9 cellular contexts compared by ENCODE assay signal in the genomic region with DNA sequence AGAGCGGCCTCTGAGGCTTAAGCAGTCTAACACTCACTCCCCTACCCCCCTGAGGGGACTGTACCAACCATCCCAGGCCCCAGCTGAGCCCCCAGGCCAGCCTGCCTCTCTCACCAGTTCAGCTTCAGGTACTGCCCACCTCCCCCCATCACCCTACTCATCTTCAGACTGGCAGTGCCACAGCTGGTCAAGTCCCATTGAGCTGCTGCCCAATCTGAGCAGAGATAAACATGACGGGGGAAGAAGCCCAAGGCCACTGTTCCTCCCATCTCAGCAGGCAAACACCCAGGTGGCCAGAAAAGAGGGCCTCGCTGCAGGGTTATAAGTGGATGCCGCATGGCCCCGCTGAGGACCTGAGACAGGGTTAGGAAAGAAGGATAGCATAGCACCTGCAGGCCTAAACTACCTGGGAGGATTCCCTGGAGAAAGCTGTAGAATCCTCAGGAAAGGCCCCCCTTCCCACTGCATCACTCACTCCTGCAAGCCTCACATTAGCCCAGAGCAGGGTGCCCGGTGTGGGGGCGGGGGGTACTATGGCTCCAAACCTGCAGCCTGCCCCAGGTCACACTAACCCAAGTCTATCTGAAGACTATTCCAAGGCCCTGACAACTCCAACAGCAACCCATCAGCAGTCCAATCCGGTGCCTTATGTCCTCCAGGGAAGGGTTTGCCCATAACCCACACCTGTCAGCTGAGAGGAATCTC. TPM values are rescaled to one million over a fixed set of nuclear protein-coding genes. Genes with fewer than 3 reads are reported as not detected.
DNase-seq lines count a peak whose midpoint lies in the region; ATAC-seq, FAIRE-seq and TF ChIP-seq lines count a peak whose summit lies in the region.
"Had no signal": no experiment of that assay in that cellular context is flagged by ENCODE, and none has a peak within 500 bp of the region (broad histone marks: within the 10 kb centered on the region; RNA-seq: fewer than 3 reads in every experiment).

No MANE protein-coding gene starts in this region.

- H3K9me3 Mint-ChIP-seq in endodermal cell, result no peaks in the 10 kb centered on the region

- H3K4me3 Mint-ChIP-seq in endodermal cell, result no peak overlapping the region

- DNase-seq in NCI-H69 (lab: John Stamatoyannopoulos, UW), result peak; percentile 71
- no peak for DNase-seq in epithelial cell of esophagus (ENCODE audit: low read depth)
- DNase-seq in pancreas, result no peak
- no peak for DNase-seq in endodermal cell
- no peak for DNase-seq in NCI-H187 treated with DMSO at 0.1 percent for 48 hours (lab: John Stamatoyannopoulos, UW)
- DNase-seq in activated CD8-positive, alpha-beta memory T cell treated with anti-CD3 and anti-CD28 coated beads for 24 hours, result no peak
- DNase-seq: NK-92 treated with Interleukin-12 subunit alpha and Interleukin-12 subunit beta, amount 100 ng/mL, for 24 hours had no signal

- H3K27me3 ChIP-seq in pancreas (no peaks in the 10 kb centered on the region), endodermal cell (ENCODE audit: control insufficient read depth, insufficient read depth, low read length, poor library complexity, severe bottlenecking) (no peaks in the 10 kb centered on the region)

- no peak for FAIRE-seq in pancreas (lab: Jason Lieb, UNC)

- H3K27me3 Mint-ChIP-seq in endodermal cell (ENCODE audit: insufficient read depth), result no peaks in the 10 kb centered on the region

- no peaks in the 10 kb centered on the region for H3K36me3 Mint-ChIP-seq in endodermal cell (ENCODE audit: low read depth)

- no peak overlapping the region for H3K27ac Mint-ChIP-seq in endodermal cell

- ATAC-seq in pancreas (no peak), GM21390 (IDR thresholded peaks at IDR 0.05; ENCODE audit: unreplicated experiment) (no peak)

- peaks cover 30 to 71% (median 57%) of the 10 kb centered on the region in 3 donors for H3K4me1 ChIP-seq in pancreas
- H3K4me1 ChIP-seq in endodermal cell (ENCODE audit: control insufficient read depth, insufficient read depth, low read length), result peaks cover 42% of the 10 kb centered on the region

- H3K36me3 ChIP-seq in pancreas (no peaks in the 10 kb centered on the region), endodermal cell (ENCODE audit: control insufficient read depth, insufficient read depth, low read length) (no peaks in the 10 kb centered on the region)

- H3K4me3 ChIP-seq in epithelial cell of esophagus (ENCODE audit: low read length) (peak overlapping the region; percentile 95), pancreas (peak overlapping the region in 2 of 4 donors; percentile 74 to 90), endodermal cell (ENCODE audit: low read length) (no peak overlapping the region)

- H3K27ac ChIP-seq in C4-2B, result peak overlapping the region; percentile 89
- peak overlapping the region; percentile 6 to 97 (median 93) for H3K27ac ChIP-seq in pancreas
- H3K27ac ChIP-seq in endodermal cell (ENCODE audit: low read depth, low read length), result no peak overlapping the region

- H3K4me1 Mint-ChIP-seq in endodermal cell, result peaks cover 73% of the 10 kb centered on the region

- H3K9me3 ChIP-seq in pancreas (no peaks in the 10 kb centered on the region), endodermal cell (ENCODE audit: control insufficient read depth, low read length) (no peaks in the 10 kb centered on the region)

- H3K9ac ChIP-seq in endodermal cell (ENCODE audit: extremely low read depth, low read length, poor library complexity, severe bottlenecking), result no peak overlapping the region

- no peak for TF ChIP-seq CTCF in C4-2B (conservative IDR thresholded peaks at IDR 0.05)
- TF ChIP-seq CTCF in epithelial cell of esophagus (IDR thresholded peaks at IDR 0.05; ENCODE audit: insufficient read depth, low read depth, low read length, missing control alignments), result no peak
- no peak for TF ChIP-seq CTCF in pancreas (IDR thresholded peaks at IDR 0.05)
- TF ChIP-seq CTCF in endodermal cell (conservative IDR thresholded peaks at IDR 0.05), result no peak

- WGBS in pancreas, 2 donors, result 72 to 74% methylated on average over 8 of the region's 8 CpGs
- WGBS in endodermal cell (ENCODE audit: insufficient coverage in 1 of 2, insufficient read length in 1 of 2), 2 experiments, result 93 to 95% methylated on average over 5 to 8 of the region's 8 CpGs

- intact Hi-C loops in pancreas (cut with DNase I), result loop anchor here in 1 of 3 donors (10.0 kb wide), 1 partner anchor 61 kb away; no protein-coding TSS in a partner anchor

RNA-seq across cellular contexts. Expression of a gene that starts 3.6 kb away (rescaled TPM):
- total RNA-seq in pancreas (10 to 100 TPM; 16.1 to 54.2 (median 33.7) TPM), endodermal cell (10 to 100 TPM; 62.9 to 92.6 TPM)
- polyA plus RNA-seq in pancreas, result 10 to 100 TPM in 1 of 2 donors, 1 to 10 TPM in 1; 9.7 to 15.5 TPM
- 29.4 TPM for polyA plus RNA-seq in endodermal cell (2013, experiment 1 of 2)
- polyA plus RNA-seq in endodermal cell (2013, experiment 2 of 2), result 31.1 TPM
